27 cellular contexts compared by ENCODE assay signal in genomic region chr20:40073535-40074111, GRCh38.
DNase-seq lines count a peak whose midpoint lies in the region; ATAC-seq and TF ChIP-seq lines count a peak whose summit lies in the region.
"Had no signal": no experiment of that assay in that cellular context is flagged by ENCODE, and none has a peak within 500 bp of the region (broad histone marks: within the 10 kb centered on the region; RNA-seq: fewer than 3 reads in every experiment).

No MANE protein-coding gene starts in this region.

- H3K27ac Mint-ChIP-seq in WTC11: peak overlapping the region; percentile 98
- H3K27ac Mint-ChIP-seq: activated CD4-positive, alpha-beta memory T cell treated with anti-CD3 and anti-CD28 coated beads, Interleukin-2, amount 10 ng/mL, durations not matched to agents 7 days and 5 days; CD14-positive monocyte; effector memory CD8-positive, alpha-beta T cell; natural killer cell had no signal

- POLR2A ChIA-PET in WTC11 (lab: Charles Lee): interaction anchor here (0.8 kb wide), 1 partner anchor 608 kb away, joined by 5 read pairs; no protein-coding TSS in a partner anchor

- peaks cover 0 to 6% of the 10 kb centered on the region in 2 donors for H3K4me1 ChIP-seq in right atrium auricular region
- H3K4me1 ChIP-seq: A549 had no signal

- peaks cover 0 to 6% of the 10 kb centered on the region in 2 donors for H3K9me3 ChIP-seq in right atrium auricular region
- H3K9me3 ChIP-seq: A549 had no signal

- H3K27me3 Mint-ChIP-seq in WTC11 (ENCODE audit: low read depth): no peaks in the 10 kb centered on the region
- H3K27me3 Mint-ChIP-seq: activated CD4-positive, alpha-beta memory T cell treated with anti-CD3 and anti-CD28 coated beads, Interleukin-2, amount 10 ng/mL, durations not matched to agents 7 days and 5 days; effector memory CD8-positive, alpha-beta T cell had no signal

- CTCF ChIA-PET in WTC11 (lab: Charles Lee): interaction anchor here (0.7 to 1.1 kb wide), 2 partner anchors 12 to 1452 kb away, joined by 3 read pairs; no protein-coding TSS in a partner anchor

- intact Hi-C loops in left ventricle myocardium superior (cut with micrococcal nuclease): no loop called here

- no peak for TF ChIP-seq POLR2A in GM18505 (IDR thresholded peaks at IDR 0.05; ENCODE audit: borderline replicate concordance, extremely low read depth, insufficient read depth, insufficient read length)

- H3K36me3 Mint-ChIP-seq in WTC11: peaks cover 36% of the 10 kb centered on the region
- H3K36me3 Mint-ChIP-seq: CD14-positive monocyte, natural killer cell had no signal

- ATAC-seq in left ventricle myocardium superior: peak; percentile 31
- peak; percentile 98 for ATAC-seq in WTC11
- ATAC-seq in GM18498 (IDR thresholded peaks at IDR 0.05; ENCODE audit: unreplicated experiment): no peak
- ATAC-seq in GM18505 (IDR thresholded peaks at IDR 0.05; ENCODE audit: unreplicated experiment): no peak
- ATAC-seq: A549; effector memory CD8-positive, alpha-beta T cell; natural killer cell had no signal

- peak overlapping the region; percentile 11 for H3K4me3 Mint-ChIP-seq in WTC11
- H3K4me3 Mint-ChIP-seq: activated CD4-positive, alpha-beta memory T cell treated with anti-CD3 and anti-CD28 coated beads, Interleukin-2, amount 10 ng/mL, durations not matched to agents 7 days and 5 days; CD14-positive monocyte; effector memory CD8-positive, alpha-beta T cell; natural killer cell had no signal

- H3K27ac ChIP-seq in right atrium auricular region: no peak overlapping the region
- H3K27ac ChIP-seq: A549, HL-60 had no signal

- H3K9me3 Mint-ChIP-seq in WTC11: peaks cover 38% of the 10 kb centered on the region
- H3K9me3 Mint-ChIP-seq: activated CD4-positive, alpha-beta memory T cell treated with anti-CD3 and anti-CD28 coated beads, Interleukin-2, amount 10 ng/mL, durations not matched to agents 7 days and 5 days had no signal

- H3K36me3 ChIP-seq in right atrium auricular region: no peaks in the 10 kb centered on the region

- no peak overlapping the region for H3K4me3 ChIP-seq in right atrium auricular region
- H3K4me3 ChIP-seq: A549, skin epidermis had no signal

- no peak for DNase-seq in left ventricle myocardium superior
- no peak for DNase-seq in right atrium auricular region (ENCODE audit: low spot score)
- peak; percentile 52 for DNase-seq in WTC11 (ENCODE audit: low spot score)
- DNase-seq in iPS-NIHi11 (ENCODE audit: low spot score): peak; percentile 42
- peak; percentile 57 for DNase-seq in stromal cell of bone marrow (ENCODE audit: low read depth)
- DNase-seq in NCI-H510A treated with DMSO at 0.1 percent for 48 hours (lab: John Stamatoyannopoulos, UW): no peak
- DNase-seq: activated CD4-positive, alpha-beta memory T cell treated with anti-CD3 and anti-CD28 coated beads, Interleukin-2, amount 10 ng/mL, durations not matched to agents 7 days and 5 days; activated CD4-positive, CD25-positive, alpha-beta regulatory T cell; activated naive CD4-positive, alpha-beta T cell treated with Interleukin-2 at 50 U/mL for 16 hours; anterior cingulate cortex; cerebellar nuclear complex; effector memory CD8-positive, alpha-beta T cell; GDM1; kidney glomerular epithelial cell; natural killer cell; NCI-H2029; NCI-H526 treated with DMSO at 0.1 percent for 48 hours; OCI-M1; posterior cingulate gyrus; SK-N-SH; stimulated activated CD8-positive, alpha-beta memory T cell treated with anti-CD3 and anti-CD28 coated beads, Interleukin-4, amount 100 ng/mL, for 48 hours had no signal

- H3K27me3 ChIP-seq in right atrium auricular region: no peaks in the 10 kb centered on the region

- TF ChIP-seq CTCF in right atrium auricular region (IDR thresholded peaks at IDR 0.05) (no peak), WTC11 (IDR thresholded peaks at IDR 0.05) (no peak)

- peaks cover 56% of the 10 kb centered on the region for H3K4me1 Mint-ChIP-seq in WTC11
- H3K4me1 Mint-ChIP-seq: activated CD4-positive, alpha-beta memory T cell treated with anti-CD3 and anti-CD28 coated beads, Interleukin-2, amount 10 ng/mL, durations not matched to agents 7 days and 5 days; CD14-positive monocyte; natural killer cell had no signal

TF ChIP-seq in WTC11, 78 proteins besides CTCF, POLR2A, EP300 and RAD21 (continues in another document):
- TF ChIP-seq TP53 (CRISPR knock-in tag; IDR thresholded peaks at IDR 0.05) (no peak), SP1 (CRISPR knock-in tag; conservative IDR thresholded peaks at IDR 0.05) (peak; percentile 54; the same call in 1 of the 2 replicates), MAX (CRISPR knock-in tag; IDR thresholded peaks at IDR 0.05) (0 out of 2 replicates have a peak, but pooled peaks have one; percentile 25), ETV6 (CRISPR knock-in tag; IDR thresholded peaks at IDR 0.05) (peak; percentile 49; the same call in 1 of the 2 replicates), FOXJ3 (CRISPR knock-in tag; IDR thresholded peaks at IDR 0.05; ENCODE audit: borderline replicate concordance) (no peak), ZNF416 (CRISPR knock-in tag; IDR thresholded peaks at IDR 0.05) (no peak), OVOL2 (CRISPR knock-in tag; IDR thresholded peaks at IDR 0.05; ENCODE audit: borderline replicate concordance) (no peak), ATF3 (CRISPR knock-in tag; conservative IDR thresholded peaks at IDR 0.05) (no peak), MYBL2 (CRISPR knock-in tag; IDR thresholded peaks at IDR 0.05) (peak; percentile 35; the same call in 1 of the 2 replicates), ZBTB43 (CRISPR knock-in tag; IDR thresholded peaks at IDR 0.05) (0 out of 2 replicates have a peak, but pooled peaks have one; percentile 32), PRRX2 (CRISPR knock-in tag; IDR thresholded peaks at IDR 0.05) (no peak), TEAD1 (CRISPR knock-in tag; IDR thresholded peaks at IDR 0.05) (peak; percentile 83; the same call in 1 of the 2 replicates)
- TF ChIP-seq, protein P1, sequence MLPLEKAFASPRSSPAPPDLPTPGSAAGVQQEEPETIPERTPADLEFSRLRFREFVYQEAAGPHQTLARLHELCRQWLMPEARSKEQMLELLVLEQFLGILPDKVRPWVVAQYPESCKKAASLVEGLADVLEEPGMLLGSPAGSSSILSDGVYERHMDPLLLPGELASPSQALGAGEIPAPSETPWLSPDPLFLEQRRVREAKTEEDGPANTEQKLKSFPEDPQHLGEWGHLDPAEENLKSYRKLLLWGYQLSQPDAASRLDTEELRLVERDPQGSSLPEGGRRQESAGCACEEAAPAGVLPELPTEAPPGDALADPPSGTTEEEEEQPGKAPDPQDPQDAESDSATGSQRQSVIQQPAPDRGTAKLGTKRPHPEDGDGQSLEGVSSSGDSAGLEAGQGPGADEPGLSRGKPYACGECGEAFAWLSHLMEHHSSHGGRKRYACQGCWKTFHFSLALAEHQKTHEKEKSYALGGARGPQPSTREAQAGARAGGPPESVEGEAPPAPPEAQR (CRISPR knock-in tag; IDR thresholded peaks at IDR 0.05): 0 out of 2 replicates have a peak, but pooled peaks have one; percentile 8
- TF ChIP-seq, protein P2, sequence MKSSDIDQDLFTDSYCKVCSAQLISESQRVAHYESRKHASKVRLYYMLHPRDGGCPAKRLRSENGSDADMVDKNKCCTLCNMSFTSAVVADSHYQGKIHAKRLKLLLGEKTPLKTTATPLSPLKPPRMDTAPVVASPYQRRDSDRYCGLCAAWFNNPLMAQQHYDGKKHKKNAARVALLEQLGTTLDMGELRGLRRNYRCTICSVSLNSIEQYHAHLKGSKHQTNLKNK (CRISPR knock-in tag; IDR thresholded peaks at IDR 0.05): peak; percentile 33; the same call in 1 of the 2 replicates
- TF ChIP-seq, protein P3, sequence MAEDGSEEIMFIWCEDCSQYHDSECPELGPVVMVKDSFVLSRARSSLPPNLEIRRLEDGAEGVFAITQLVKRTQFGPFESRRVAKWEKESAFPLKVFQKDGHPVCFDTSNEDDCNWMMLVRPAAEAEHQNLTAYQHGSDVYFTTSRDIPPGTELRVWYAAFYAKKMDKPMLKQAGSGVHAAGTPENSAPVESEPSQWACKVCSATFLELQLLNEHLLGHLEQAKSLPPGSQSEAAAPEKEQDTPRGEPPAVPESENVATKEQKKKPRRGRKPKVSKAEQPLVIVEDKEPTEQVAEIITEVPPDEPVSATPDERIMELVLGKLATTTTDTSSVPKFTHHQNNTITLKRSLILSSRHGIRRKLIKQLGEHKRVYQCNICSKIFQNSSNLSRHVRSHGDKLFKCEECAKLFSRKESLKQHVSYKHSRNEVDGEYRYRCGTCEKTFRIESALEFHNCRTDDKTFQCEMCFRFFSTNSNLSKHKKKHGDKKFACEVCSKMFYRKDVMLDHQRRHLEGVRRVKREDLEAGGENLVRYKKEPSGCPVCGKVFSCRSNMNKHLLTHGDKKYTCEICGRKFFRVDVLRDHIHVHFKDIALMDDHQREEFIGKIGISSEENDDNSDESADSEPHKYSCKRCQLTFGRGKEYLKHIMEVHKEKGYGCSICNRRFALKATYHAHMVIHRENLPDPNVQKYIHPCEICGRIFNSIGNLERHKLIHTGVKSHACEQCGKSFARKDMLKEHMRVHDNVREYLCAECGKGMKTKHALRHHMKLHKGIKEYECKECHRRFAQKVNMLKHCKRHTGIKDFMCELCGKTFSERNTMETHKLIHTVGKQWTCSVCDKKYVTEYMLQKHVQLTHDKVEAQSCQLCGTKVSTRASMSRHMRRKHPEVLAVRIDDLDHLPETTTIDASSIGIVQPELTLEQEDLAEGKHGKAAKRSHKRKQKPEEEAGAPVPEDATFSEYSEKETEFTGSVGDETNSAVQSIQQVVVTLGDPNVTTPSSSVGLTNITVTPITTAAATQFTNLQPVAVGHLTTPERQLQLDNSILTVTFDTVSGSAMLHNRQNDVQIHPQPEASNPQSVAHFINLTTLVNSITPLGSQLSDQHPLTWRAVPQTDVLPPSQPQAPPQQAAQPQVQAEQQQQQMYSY (CRISPR knock-in tag; IDR thresholded peaks at IDR 0.05): peak; percentile 52; the same call in 1 of the 2 replicates

Comparison
In these comparisons a context has a peak if more than half of its experiments do, and no peak if none do; other contexts are left out.
1. ATAC-seq: peak in left ventricle myocardium superior (single experiment) and WTC11 (single experiment); none in GM18498 (single experiment) and GM18505 (single experiment).
2. DNase-seq: peak in WTC11 (single experiment), iPS-NIHi11 (single experiment) and stromal cell of bone marrow (single experiment); none in left ventricle myocardium superior (single experiment), right atrium auricular region (single experiment) and NCI-H510A treated with DMSO at 0.1 percent for 48 hours (single experiment).